13 cellular contexts compared by ENCODE assay signal in the genomic region with DNA sequence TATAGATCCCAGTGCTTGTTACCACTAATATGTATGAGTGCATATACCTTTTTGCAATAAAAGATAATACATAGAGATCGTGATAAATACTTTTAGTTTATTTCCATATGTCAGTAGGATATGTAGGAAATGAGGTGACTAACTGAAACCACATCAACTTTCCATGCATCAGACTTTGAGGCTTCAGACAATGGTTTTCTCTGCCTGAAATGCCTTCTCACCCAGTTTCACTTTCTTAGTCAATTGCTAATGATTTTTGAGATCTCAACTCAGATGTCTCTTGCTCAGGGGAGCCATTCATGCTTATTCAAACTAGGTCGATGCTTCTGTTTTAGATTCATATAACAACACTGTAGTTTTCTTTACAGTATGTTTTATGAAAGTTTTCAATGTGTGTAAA.
DNase-seq lines count a peak whose midpoint lies in the region; ATAC-seq lines count a peak whose summit lies in the region.
"Had no signal": no experiment of that assay in that cellular context is flagged by ENCODE, and none has a peak within 500 bp of the region (broad histone marks: within the 10 kb centered on the region; RNA-seq: fewer than 3 reads in every experiment).

No MANE protein-coding gene starts in this region.

- H3K4ac ChIP-seq in mesendoderm (ENCODE audit: low read depth, low read length): no peak overlapping the region

- H3K23ac ChIP-seq in mesendoderm (ENCODE audit: low read length): no peak overlapping the region

- no peak overlapping the region for H3K18ac ChIP-seq in mesendoderm (ENCODE audit: low read length)

- H2AK5ac ChIP-seq in mesendoderm (ENCODE audit: low read length): no peak overlapping the region

- ATAC-seq in GM21786 (IDR thresholded peaks at IDR 0.05; ENCODE audit: unreplicated experiment) (peak; percentile 70), HG02798 (IDR thresholded peaks at IDR 0.05; ENCODE audit: poor library complexity, unreplicated experiment) (no peak)
- ATAC-seq: heart right ventricle had no signal

- no peak overlapping the region for H3K4me3 ChIP-seq in mesendoderm (ENCODE audit: low read length)
- H3K4me3 ChIP-seq: HAP-1, heart right ventricle, SJSA1 had no signal

- H3K36me3 ChIP-seq in mesendoderm (ENCODE audit: control insufficient read depth, insufficient read depth, low read length): no peaks in the 10 kb centered on the region
- H3K36me3 ChIP-seq: HAP-1, heart right ventricle, SJSA1 had no signal

- no CpG with 5 or more reads among the region's 2 CpGs for WGBS in mesendoderm (ENCODE audit: extremely low coverage, insufficient coverage, low lambda C conversion rate)

- no peak overlapping the region for H3K9ac ChIP-seq in mesendoderm (ENCODE audit: low read length)
- H3K9ac ChIP-seq: KMS-11 had no signal

- H4K5ac ChIP-seq in mesendoderm (ENCODE audit: low read length): no peak overlapping the region

- H3K56ac ChIP-seq in mesendoderm (ENCODE audit: low read length): no peak overlapping the region

- DNase-seq in Daoy (ENCODE audit: low read depth) (peak; percentile 6), HPDE6-E6E7 (ENCODE audit: extremely low spot score) (peak; percentile 1), amniotic epithelial cell (ENCODE audit: low read depth) (peak; percentile 10), HK-2 (ENCODE audit: unreplicated experiment) (no peak), mesendoderm (no peak), C1 segment of cervical spinal cord (lab: John Stamatoyannopoulos, UW) (no peak)
- DNase-seq: Caco-2, heart right ventricle had no signal

- no peak overlapping the region for H4K8ac ChIP-seq in mesendoderm (ENCODE audit: low read depth, low read length)

- no peaks in the 10 kb centered on the region for H3K79me2 ChIP-seq in mesendoderm (ENCODE audit: control insufficient read depth, insufficient read depth, low read length)

- no peak overlapping the region for H2BK120ac ChIP-seq in mesendoderm (ENCODE audit: low read depth, low read length)

- H3K79me1 ChIP-seq in mesendoderm (ENCODE audit: low read length): no peaks in the 10 kb centered on the region

- no peak overlapping the region for H3K4me2 ChIP-seq in mesendoderm (ENCODE audit: low read length)
- H3K4me2 ChIP-seq: KMS-11 had no signal

- H3K27ac ChIP-seq in mesendoderm (ENCODE audit: low read depth, low read length): no peak overlapping the region
- H3K27ac ChIP-seq: heart right ventricle, KMS-11, SJSA1 had no signal

- no peak overlapping the region for H2BK5ac ChIP-seq in mesendoderm (ENCODE audit: low read length)

- no peaks in the 10 kb centered on the region for H3K4me1 ChIP-seq in mesendoderm (ENCODE audit: control insufficient read depth, low read depth, low read length)
- H3K4me1 ChIP-seq: Caco-2, HAP-1, heart right ventricle, SJSA1 had no signal

- H2BK15ac ChIP-seq in mesendoderm (replicated peaks; ENCODE audit: low read depth): no peak overlapping the region

- H3K27me3 ChIP-seq in mesendoderm (ENCODE audit: insufficient read depth, low read length, poor library complexity): no peaks in the 10 kb centered on the region
- H3K27me3 ChIP-seq: heart right ventricle, SJSA1 had no signal

Comparison
In these comparisons a context has a peak if more than half of its experiments do, and no peak if none do; other contexts are left out.
1. DNase-seq: peak in Daoy (single experiment), HPDE6-E6E7 (single experiment) and amniotic epithelial cell (single experiment); none in HK-2 (single experiment), mesendoderm (single experiment) and C1 segment of cervical spinal cord (0 of 14).